ENCODE assay signal across 1 cellular context in the genomic region with DNA sequence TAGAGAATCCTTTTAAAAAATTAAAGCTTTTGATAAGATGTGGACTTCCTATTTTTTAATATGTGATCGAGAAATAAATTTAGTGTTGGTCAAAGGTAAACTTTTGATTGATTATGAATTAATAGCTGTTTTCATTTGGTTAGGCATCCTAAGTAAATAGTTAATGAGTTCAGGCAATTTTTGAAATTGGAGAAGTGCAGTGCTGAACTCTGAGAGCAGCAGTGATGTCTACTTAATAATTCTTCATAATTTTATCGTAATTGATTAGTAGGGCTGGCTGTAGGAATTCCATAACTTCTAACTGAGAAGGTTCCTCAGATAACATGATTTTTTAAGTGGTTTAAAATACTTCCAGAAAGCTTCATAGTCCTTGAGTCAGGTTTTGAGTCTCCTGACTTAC.
TF ChIP-seq lines count a peak whose summit lies in the region.

No MANE protein-coding gene starts in this region.

TF ChIP-seq in HCT116, 20 proteins besides CTCF, POLR2A, EP300 and RAD21 (continued from another document):
- TF ChIP-seq ATF3 (IDR thresholded peaks at IDR 0.05) (no peak), SRF (IDR thresholded peaks at IDR 0.05; ENCODE audit: low read depth) (no peak), FOSL1 (IDR thresholded peaks at IDR 0.05; ENCODE audit: low read depth) (no peak), CEBPB (IDR thresholded peaks at IDR 0.05; ENCODE audit: low read depth) (no peak), ZFX (IDR thresholded peaks at IDR 0.05) (no peak), TCF7L2 (IDR thresholded peaks at IDR 0.05; ENCODE audit: borderline replicate concordance, extremely low read depth, insufficient read depth, insufficient read length) (no peak), CBX3 (IDR thresholded peaks at IDR 0.05; ENCODE audit: low read depth) (no peak), ZNF274 (IDR thresholded peaks at IDR 0.05; ENCODE audit: low read depth, low read length) (no peak), EZH2 (IDR thresholded peaks at IDR 0.05) (no peak), ELF1 (IDR thresholded peaks at IDR 0.05; ENCODE audit: borderline replicate concordance, low read depth) (no peak), ZBTB33 (IDR thresholded peaks at IDR 0.05; ENCODE audit: extremely low read depth, insufficient replicate concordance, low read length) (no peak), EGR1 (IDR thresholded peaks at IDR 0.05; ENCODE audit: low read depth) (no peak), POLR2AphosphoS5 (IDR thresholded peaks at IDR 0.05; ENCODE audit: low read depth, low read length) (no peak), EZH2phosphoT487 (IDR thresholded peaks at IDR 0.05; ENCODE audit: borderline replicate concordance) (no peak)
